ENCODE assay signal across 8 cellular contexts in genomic region chr7:102478314-102479206, GRCh38. TPM values are rescaled to one million over a fixed set of nuclear protein-coding genes. Genes with fewer than 3 reads are reported as not detected.
DNase-seq lines count a peak whose midpoint lies in the region; ATAC-seq and TF ChIP-seq lines count a peak whose summit lies in the region.
"Not testable (repeated sequence)": the region's sequence is repeated elsewhere in the genome, so short reads cannot be mapped to it uniquely, and the experiment has no call there.

TSS of gene POLR2J (minus strand) at chr7:102478922. CDS start at chr7:102478860, 62 bp downstream.

- H3K4me3 ChIP-seq in astrocyte of the spinal cord (ENCODE audit: low read depth, low read length) (peak within 1 kb of the TSS; percentile 46), psoas muscle (peak within 1 kb of the TSS; percentile 59), stomach (peak within 1 kb of the TSS; percentile 46 to 55 (median 54))

- intact Hi-C loops in left ventricle myocardium superior (cut with micrococcal nuclease); psoas muscle (cut with DNase I); stomach (cut with DNase I; ENCODE audit: low total_unique reads): not testable (repeated sequence)

- not testable (repeated sequence) for H3K36me3 ChIP-seq in psoas muscle (ENCODE audit: insufficient read depth in 1 of 2, low read depth in 1 of 2)
- H3K36me3 ChIP-seq in stomach, result peaks cover 2 to 18% (median 14%) of the 10 kb centered on the region in 4 donors

- H3K27me3 ChIP-seq in psoas muscle (ENCODE audit: insufficient read depth in 3 of 3, low read length in 2 of 3); stomach: not testable (repeated sequence)

- H3K9me3 ChIP-seq in psoas muscle, stomach: not testable (repeated sequence)

- not testable (repeated sequence) for H3K27ac ChIP-seq in psoas muscle
- H3K27ac ChIP-seq in stomach, result peak within 1 kb of the TSS in 2 of 5 donors; percentile 75 to 82

- TF ChIP-seq CTCF in GM10266 (IDR thresholded peaks at IDR 0.05; ENCODE audit: control insufficient read depth, insufficient read depth, low read depth, missing control alignments) (peak; percentile 54), astrocyte of the spinal cord (IDR thresholded peaks at IDR 0.05; ENCODE audit: low read depth, low read length) (peak; percentile 37), psoas muscle (IDR thresholded peaks at IDR 0.05) (peak; percentile 38), stomach (IDR thresholded peaks at IDR 0.05) (peak in 3 of 7 experiments; percentile 30 to 60 (median 56))

- H3K4me1 ChIP-seq in psoas muscle, stomach: not testable (repeated sequence)

- in situ Hi-C loops in astrocyte of the spinal cord (cut with HindIII; ENCODE audit: low sequenced_read_pairs), result not testable (repeated sequence)

- ATAC-seq in left ventricle myocardium superior (peak; percentile 94), psoas muscle (peak; percentile 87 to 91 (median 90))

- 0 to 1% (median 0%) methylated on average over 11 to 47 of the region's 72 CpGs for whole genome bisulfite sequencing in psoas muscle, 3 donors
- 0 to 1% (median 0%) methylated on average over 16 to 49 of the region's 72 CpGs for WGBS in stomach, 5 donors

- TF ChIP-seq POLR2A in stomach (IDR thresholded peaks at IDR 0.05), result not testable (repeated sequence)

- not testable (repeated sequence) for DNase-seq in GM10266 (ENCODE audit: extremely low spot score)
- DNase-seq in H4 (ENCODE audit: low spot score) (peak; percentile 75), HT1080 (ENCODE audit: low read depth) (peak; percentile 38), astrocyte of the spinal cord (ENCODE audit: low read depth, low spot score) (peak; percentile 89), left ventricle myocardium superior (peak; percentile 96), psoas muscle (peak; percentile 78 to 94), stomach (peak; percentile 93)
- peak; percentile 93 for DNase-seq in activated CD4-positive, CD25-positive, alpha-beta regulatory T cell treated with anti-CD3 and anti-CD28 coated beads, Interleukin-2, amount 50 U/mL, for 72 hours

- not testable (repeated sequence) for TF ChIP-seq EP300 in stomach (IDR thresholded peaks at IDR 0.05)

RNA-seq across cellular contexts. Expression of gene POLR2J, which starts in this region (rescaled TPM):
- total RNA-seq in H4 (2014; rRNA removed; shearing (Covaris generic)), result 42.0 and 53.2 TPM in 2 replicates
- total RNA-seq in HT1080 (2014; rRNA removed; shearing (Covaris generic)), result 81.7 and 93.9 TPM in 2 replicates
- polyA plus RNA-seq in HT1080 (2015; cell fraction: cytosol; rRNA removed), result 30.7 and 56.8 TPM in 2 replicates
- 7.8 and 12.9 TPM in 2 replicates for polyA plus RNA-seq in HT1080 (2015; cell fraction: nucleus; rRNA removed)
- total RNA-seq in left ventricle myocardium superior (49.6 TPM), psoas muscle (100 to 1,000 TPM in 1 of 4 donors, 10 to 100 TPM in 3; 55.9 to 101 (median 68.2) TPM), stomach (1 to 10 TPM; 1.2 to 8.1 (median 5.7) TPM)
- polyA plus RNA-seq in psoas muscle (100 to 1,000 TPM; 115 to 229 (median 166) TPM), stomach (100 to 1,000 TPM; 100 to 152 (median 141) TPM)
